11 cellular contexts compared by ENCODE assay signal in genomic region chr9:121322737-121323448, GRCh38. TPM values are rescaled to one million over a fixed set of nuclear protein-coding genes. Genes with fewer than 3 reads are reported as not detected.
A peak's percentile ranks its signal among the peaks of the same experiment; 100 is the strongest.
DNase-seq lines count a peak whose midpoint lies in the region; ATAC-seq and TF ChIP-seq lines count a peak whose summit lies in the region.
"Had no signal": no experiment of that assay in that cellular context is flagged by ENCODE, and none has a peak within 500 bp of the region (broad histone marks: within the 10 kb centered on the region; RNA-seq: fewer than 3 reads in every experiment).

No MANE protein-coding gene starts in this region.

- H3K9me3 ChIP-seq in mammary epithelial cell (replicated peaks; ENCODE audit: insufficient read depth, low read length) (no peaks in the 10 kb centered on the region), muscle layer of colon (ENCODE audit: low read length) (no peaks in the 10 kb centered on the region), MM.1S (replicated peaks; ENCODE audit: insufficient read depth, low read length) (no peaks in the 10 kb centered on the region)

- no peak overlapping the region for H2AFZ ChIP-seq in mammary epithelial cell (ENCODE audit: low read depth, low read length)
- H2AFZ ChIP-seq in MM.1S (ENCODE audit: low read length), result no peak overlapping the region

- H3K4me2 ChIP-seq in mammary epithelial cell (ENCODE audit: insufficient read depth, low read depth, low read length) (peak overlapping the region; percentile 58), MM.1S (ENCODE audit: low read depth, low read length) (no peak overlapping the region)

- dilution Hi-C loops in mammary epithelial cell (cut with HindIII; ENCODE audit: low sequenced_read_pairs), result no loop called here

- H3K4me3 ChIP-seq in mammary epithelial cell (replicated peaks in 1 of 3; ENCODE audit: insufficient read depth in 1 of 3, low read depth in 2 of 3, low read length in 3 of 3) (no peak overlapping the region), muscle layer of colon (ENCODE audit: low read depth in 1 of 2, low read length in 2 of 2) (no peak overlapping the region), MM.1S (ENCODE audit: low read length) (no peak overlapping the region)

- in situ Hi-C loops in mammary epithelial cell (cut with MboI; ENCODE audit: low sequenced_read_pairs in 2 of 2), result loop anchor here (5.0 to 10.0 kb wide), 2 partner anchors 52 to 74 kb away; partner anchors contain the start of gene STOM (in 1 of the 2)

- no peaks in the 10 kb centered on the region for H3K27me3 Mint-ChIP-seq in activated CD8-positive, alpha-beta memory T cell treated with anti-CD3 and anti-CD28 coated beads, Interleukin-2, amount 10 ng/mL, durations not matched to agents 7 days and 5 days
- H3K27me3 Mint-ChIP-seq in type B pancreatic cell, result no peaks in the 10 kb centered on the region
- H3K27me3 Mint-ChIP-seq: IgD-negative memory B cell had no signal

- no peak for DNase-seq in activated CD8-positive, alpha-beta memory T cell treated with anti-CD3 and anti-CD28 coated beads, Interleukin-2, amount 10 ng/mL, durations not matched to agents 7 days and 5 days
- no peak for DNase-seq in activated CD8-positive, alpha-beta memory T cell treated with anti-CD3 and anti-CD28 coated beads, Interleukin-2, amount 50 U/mL, for 48 hours
- no peak for DNase-seq in mammary epithelial cell
- no peak for DNase-seq in type B pancreatic cell (ENCODE audit: extremely low spot score, unreplicated experiment)
- no peak for DNase-seq in MM.1S
- no peak for DNase-seq in RKO (ENCODE audit: low spot score)
- no peak for DNase-seq in stimulated activated CD4-positive, alpha-beta T cell treated with anti-CD3 and anti-CD28 coated beads, Interleukin-4, amount 100 ng/mL, for 4 hours
- DNase-seq: stimulated activated CD4-positive, alpha-beta T cell treated with anti-CD3 and anti-CD28 coated beads, Interleukin-4, amount 100 ng/mL, for 1 hour had no signal

- TF ChIP-seq CTCF in mammary epithelial cell (conservative IDR thresholded peaks at IDR 0.05 in 1 of 2, IDR thresholded peaks at IDR 0.05 in 1 of 2; ENCODE audit: extremely low read depth in 1 of 2, insufficient read depth in 1 of 2, low read depth in 1 of 2, low read length in 2 of 2) (no peak), type B pancreatic cell (conservative IDR thresholded peaks at IDR 0.05) (no peak), MM.1S (IDR thresholded peaks at IDR 0.05; ENCODE audit: low read length) (no peak)

- H3K9ac ChIP-seq in mammary epithelial cell (ENCODE audit: insufficient read depth, low read length) (no peak overlapping the region), muscle layer of colon (ENCODE audit: low read length) (no peak overlapping the region), MM.1S (ENCODE audit: low read length) (no peak overlapping the region)

- no peaks in the 10 kb centered on the region for H3K9me2 ChIP-seq in MM.1S (replicated peaks; ENCODE audit: insufficient read depth, low read length)

- H3K4me1 ChIP-seq in mammary epithelial cell (ENCODE audit: insufficient read depth, low read length), result peaks cover 27% of the 10 kb centered on the region
- H3K4me1 ChIP-seq in muscle layer of colon (ENCODE audit: insufficient read depth, low read length), result peaks cover 76% of the 10 kb centered on the region
- H3K4me1 ChIP-seq in MM.1S (ENCODE audit: low read length), result no peaks in the 10 kb centered on the region

- H3K9me3 Mint-ChIP-seq in activated CD8-positive, alpha-beta memory T cell treated with anti-CD3 and anti-CD28 coated beads, Interleukin-2, amount 10 ng/mL, durations not matched to agents 7 days and 5 days (ENCODE audit: low read depth), result no peaks in the 10 kb centered on the region
- no peaks in the 10 kb centered on the region for H3K9me3 Mint-ChIP-seq in type B pancreatic cell
- H3K9me3 Mint-ChIP-seq: IgD-negative memory B cell had no signal

- 90% methylated on average over 9 of the region's 10 CpGs for WGBS in mammary epithelial cell (ENCODE audit: low coverage, missing lambda C conversion rate)

- peaks cover 4% of the 10 kb centered on the region for H3K36me3 Mint-ChIP-seq in activated CD8-positive, alpha-beta memory T cell treated with anti-CD3 and anti-CD28 coated beads, Interleukin-2, amount 10 ng/mL, durations not matched to agents 7 days and 5 days
- peaks cover 11% of the 10 kb centered on the region for H3K36me3 Mint-ChIP-seq in type B pancreatic cell

- peak overlapping the region; percentile 65 for H3K27ac Mint-ChIP-seq in activated CD8-positive, alpha-beta memory T cell treated with anti-CD3 and anti-CD28 coated beads, Interleukin-2, amount 10 ng/mL, durations not matched to agents 7 days and 5 days
- peak overlapping the region; percentile 88 for H3K27ac Mint-ChIP-seq in type B pancreatic cell
- H3K27ac Mint-ChIP-seq: IgD-negative memory B cell, WTC11 had no signal

- ATAC-seq in activated CD8-positive, alpha-beta memory T cell treated with anti-CD3 and anti-CD28 coated beads, Interleukin-2, amount 10 ng/mL, durations not matched to agents 7 days and 5 days, result no peak
- ATAC-seq: WTC11 had no signal

- H3K27ac ChIP-seq in mammary epithelial cell (ENCODE audit: insufficient read depth, low read depth, low read length) (peak overlapping the region; percentile 76), muscle layer of colon (ENCODE audit: low read depth, low read length) (peak overlapping the region; percentile 81), MM.1S (ENCODE audit: low read length) (no peak overlapping the region)

- BruUV-seq in mammary epithelial cell (replicated peaks; lab: Mats Ljungman, UMichigan), result no TSS peak

- H3K4me3 Mint-ChIP-seq in activated CD8-positive, alpha-beta memory T cell treated with anti-CD3 and anti-CD28 coated beads, Interleukin-2, amount 10 ng/mL, durations not matched to agents 7 days and 5 days, result no peak overlapping the region
- no peak overlapping the region for H3K4me3 Mint-ChIP-seq in type B pancreatic cell
- H3K4me3 Mint-ChIP-seq: IgD-negative memory B cell, WTC11 had no signal

- H3F3A ChIP-seq in MM.1S (ENCODE audit: insufficient read depth, low read length), result no peaks in the 10 kb centered on the region

- CTCF ChIA-PET in activated CD8-positive, alpha-beta memory T cell treated with anti-CD3 and anti-CD28 coated beads, Interleukin-2, amount 10 ng/mL, durations not matched to agents 7 days and 5 days (lab: Charles Lee), result interaction anchor here (1.5 to 6.3 kb wide), 3 partner anchors 45 to 78 kb away, joined by 3 to 224 read pairs (median 4); no protein-coding TSS in a partner anchor
- CTCF ChIA-PET in mammary epithelial cell (lab: Charles Lee; ENCODE audit: low non-redundant PET), result no interaction called here

- H3K4me1 Mint-ChIP-seq in activated CD8-positive, alpha-beta memory T cell treated with anti-CD3 and anti-CD28 coated beads, Interleukin-2, amount 10 ng/mL, durations not matched to agents 7 days and 5 days, result peaks cover 45% of the 10 kb centered on the region
- H3K4me1 Mint-ChIP-seq in type B pancreatic cell (ENCODE audit: unreplicated experiment), result no peaks in the 10 kb centered on the region
- H3K4me1 Mint-ChIP-seq: WTC11 had no signal

- no peaks in the 10 kb centered on the region for H3K27me3 ChIP-seq in mammary epithelial cell (ENCODE audit: insufficient read depth, low read length)
- H3K27me3 ChIP-seq in muscle layer of colon (ENCODE audit: control insufficient read depth in 1 of 2, insufficient read depth in 2 of 2, low read length in 2 of 2), result no peaks in the 10 kb centered on the region
- no peaks in the 10 kb centered on the region for H3K27me3 ChIP-seq in MM.1S (replicated peaks; ENCODE audit: insufficient read depth, low read length)

- H4K20me1 ChIP-seq in mammary epithelial cell (ENCODE audit: insufficient read depth, low read length) (no peaks in the 10 kb centered on the region), MM.1S (ENCODE audit: insufficient read depth, low read length) (no peaks in the 10 kb centered on the region)

- H3K36me3 ChIP-seq in mammary epithelial cell (ENCODE audit: insufficient read depth, low read length) (peaks cover 22% of the 10 kb centered on the region), muscle layer of colon (ENCODE audit: insufficient read depth, low read length) (peaks cover 88% of the 10 kb centered on the region), MM.1S (replicated peaks; ENCODE audit: insufficient read depth, low read length) (no peaks in the 10 kb centered on the region)

- intact Hi-C loops in mammary epithelial cell (cut with micrococcal nuclease), result loop anchor here (1.0 kb wide), 2 partner anchors 33 to 50 kb away; no protein-coding TSS in a partner anchor

- H3K79me2 ChIP-seq in mammary epithelial cell (ENCODE audit: insufficient read depth, low read length), result no peaks in the 10 kb centered on the region
- H3K79me2 ChIP-seq in MM.1S (ENCODE audit: low read length), result no peaks in the 10 kb centered on the region

RNA-seq across cellular contexts. Expression of gene STOM, which starts 47.2 kb away (rescaled TPM):
- 100 to 1,000 TPM in 1 of 2 experiments, 10 to 100 TPM in 1; 93.1 to 131 TPM for total RNA-seq in activated CD8-positive, alpha-beta memory T cell treated with anti-CD3 and anti-CD28 coated beads, Interleukin-2, amount 10 ng/mL, durations not matched to agents 7 days and 5 days
- total RNA-seq in mammary epithelial cell, result 100 to 1,000 TPM in 1 of 2 donors, 10 to 100 TPM in 1; 80.3 to 124 TPM
- 71.7 TPM for polyA plus RNA-seq in mammary epithelial cell
- 41.9 TPM for polyA minus RNA-seq in mammary epithelial cell
- 30.7 and 35.3 TPM in 2 replicates for total RNA-seq in type B pancreatic cell (ENCODE audit: low replicate concordance)

RNA-seq across cellular contexts. Expression of gene GSN, which starts 54.9 kb away (rescaled TPM):
- 1 to 10 TPM; 3.2 to 8.0 TPM for total RNA-seq in activated CD8-positive, alpha-beta memory T cell treated with anti-CD3 and anti-CD28 coated beads, Interleukin-2, amount 10 ng/mL, durations not matched to agents 7 days and 5 days
- 100 to 1,000 TPM; 196 to 723 TPM for total RNA-seq in mammary epithelial cell
- polyA plus RNA-seq in mammary epithelial cell, result 462 TPM
- polyA minus RNA-seq in mammary epithelial cell, result 325 TPM
- 80.0 and 159 TPM in 2 replicates for total RNA-seq in type B pancreatic cell (ENCODE audit: low replicate concordance)
